1 cellular context compared by ENCODE assay signal in the genomic region with DNA sequence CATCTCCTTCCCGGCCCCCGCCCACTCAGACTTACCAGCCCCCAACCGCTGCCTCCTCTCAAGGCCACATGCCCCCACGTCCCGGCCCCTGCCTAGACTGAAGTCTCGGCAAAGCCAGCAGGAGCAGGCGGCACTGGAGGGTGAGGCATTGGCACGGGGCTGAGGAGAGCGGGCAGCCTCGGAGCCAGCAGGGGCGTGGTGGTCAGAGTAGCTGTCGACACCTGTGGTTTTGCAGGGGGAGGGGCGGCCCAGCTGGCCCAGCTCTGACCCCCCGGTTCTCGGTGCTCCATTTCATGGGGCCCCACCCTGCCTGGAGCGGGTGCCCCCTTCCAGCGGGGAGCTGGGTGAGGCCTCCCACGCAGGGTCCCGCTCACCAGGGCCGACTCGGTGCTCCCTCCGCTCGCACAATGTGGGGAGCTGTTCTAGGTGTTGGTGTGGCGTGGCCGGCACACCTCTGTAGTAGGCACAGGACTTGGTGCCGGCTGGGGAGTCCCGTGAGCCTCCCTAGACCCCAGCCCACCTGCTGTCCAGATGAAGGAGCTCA.
TF ChIP-seq lines count a peak whose summit lies in the region.

No MANE protein-coding gene starts in this region.

TF ChIP-seq in HepG2, 621 proteins besides CTCF, POLR2A, EP300 and RAD21 (continued from another document):
- TF ChIP-seq, protein P1, sequence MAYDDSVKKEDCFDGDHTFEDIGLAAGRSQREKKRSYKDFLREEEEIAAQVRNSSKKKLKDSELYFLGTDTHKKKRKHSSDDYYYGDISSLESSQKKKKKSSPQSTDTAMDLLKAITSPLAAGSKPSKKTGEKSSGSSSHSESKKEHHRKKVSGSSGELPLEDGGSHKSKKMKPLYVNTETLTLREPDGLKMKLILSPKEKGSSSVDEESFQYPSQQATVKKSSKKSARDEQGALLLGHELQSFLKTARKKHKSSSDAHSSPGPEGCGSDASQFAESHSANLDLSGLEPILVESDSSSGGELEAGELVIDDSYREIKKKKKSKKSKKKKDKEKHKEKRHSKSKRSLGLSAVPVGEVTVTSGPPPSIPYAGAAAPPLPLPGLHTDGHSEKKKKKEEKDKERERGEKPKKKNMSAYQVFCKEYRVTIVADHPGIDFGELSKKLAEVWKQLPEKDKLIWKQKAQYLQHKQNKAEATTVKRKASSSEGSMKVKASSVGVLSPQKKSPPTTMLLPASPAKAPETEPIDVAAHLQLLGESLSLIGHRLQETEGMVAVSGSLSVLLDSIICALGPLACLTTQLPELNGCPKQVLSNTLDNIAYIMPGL (CRISPR knock-in tag; IDR thresholded peaks at IDR 0.05; ENCODE audit: borderline replicate concordance in 1 of 2, low read depth in 1 of 2) = no peak
